8 cellular contexts compared by ENCODE assay signal in the genomic region with DNA sequence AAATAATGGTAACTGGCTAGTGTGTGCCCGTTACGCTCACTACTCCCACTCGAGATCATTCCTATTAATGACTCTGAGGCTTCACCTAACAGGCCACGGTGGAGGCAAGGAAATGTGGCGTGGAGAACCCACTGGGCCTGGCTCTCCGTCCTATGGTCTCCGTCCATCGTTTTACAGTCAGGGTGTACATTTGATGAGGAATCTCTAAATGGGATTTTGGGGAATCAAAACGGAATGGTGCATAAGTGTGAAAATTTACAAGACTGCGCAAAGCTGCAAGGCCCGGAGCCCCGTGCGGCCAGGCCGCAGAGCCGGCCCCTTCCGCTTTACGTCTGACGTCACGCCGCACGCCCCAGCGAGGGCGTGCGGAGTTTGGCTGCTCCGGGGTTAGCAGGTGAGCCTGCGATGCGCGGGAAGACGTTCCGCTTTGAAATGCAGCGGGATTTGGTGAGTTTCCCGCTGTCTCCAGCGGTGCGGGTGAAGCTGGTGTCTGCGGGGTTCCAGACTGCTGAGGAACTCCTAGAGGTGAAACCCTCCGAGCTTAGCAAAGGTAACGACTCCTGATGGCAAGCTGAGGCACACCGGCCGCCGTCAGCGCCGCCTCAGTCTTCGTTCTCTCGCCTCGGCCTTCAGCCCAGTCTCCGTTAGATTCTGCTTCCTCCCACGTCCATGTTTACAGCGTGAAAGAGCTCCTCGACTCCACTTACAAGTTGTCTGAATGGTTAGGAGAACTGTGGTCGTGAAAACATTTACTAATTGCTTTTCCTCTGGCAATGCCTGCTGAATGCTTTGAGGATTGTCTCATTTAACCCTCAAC. TPM values are rescaled to one million over a fixed set of nuclear protein-coding genes. Genes with fewer than 3 reads are reported as not detected.
DNase-seq lines count a peak whose midpoint lies in the region; ATAC-seq and TF ChIP-seq lines count a peak whose summit lies in the region.

A gene (plus strand): TSS at position 364 of the 817 bp plus-strand sequence. CDS start 42 bp downstream, at position 406.

- in situ Hi-C loops in Panc1 (cut with HindIII; ENCODE audit: low pct_unique_long_range_greater_than_20kb, low sequenced_read_pairs): no loop called here

- peak; percentile 36 for TF ChIP-seq EP300 in esophagus muscularis mucosa (IDR thresholded peaks at IDR 0.05)

- CTCF ChIA-PET in Panc1 (lab: Charles Lee): no interaction called here

- H3K27ac ChIP-seq in Panc1 (ENCODE audit: low read length) (peak within 1 kb of the TSS; percentile 91), esophagus muscularis mucosa (replicated peaks in 1 of 4) (peak within 1 kb of the TSS; percentile 82 to 86 (median 84)), muscle layer of duodenum (ENCODE audit: low read length) (peak within 1 kb of the TSS; percentile 86)

- 46% methylated on average over 10 of the region's 50 CpGs for WGBS in esophagus muscularis mucosa

- intact Hi-C loops in Panc1 (cut with micrococcal nuclease; ENCODE audit: unreplicated experiment) (no loop called here), esophagus muscularis mucosa (cut with DNase I) (loop anchor here (2.0 to 10.0 kb wide), 2 partner anchors 62 to 108 kb away; no protein-coding TSS in a partner anchor)

- TF ChIP-seq POLR2A in esophagus muscularis mucosa (IDR thresholded peaks at IDR 0.05; ENCODE audit: low read depth): peak; percentile 24

- ATAC-seq in GM21576 (IDR thresholded peaks at IDR 0.05; ENCODE audit: unreplicated experiment): peak; percentile 94
- peak; percentile 100 for ATAC-seq in Panc1

- TF ChIP-seq CTCF in Panc1 (IDR thresholded peaks at IDR 0.05) (no peak), esophagus muscularis mucosa (IDR thresholded peaks at IDR 0.05) (no peak)

- H3K4me3 ChIP-seq in Jurkat, Clone E6-1 (ENCODE audit: low read length): peak within 1 kb of the TSS; percentile 77
- H3K4me3 ChIP-seq in Panc1 (ENCODE audit: low read depth in 2 of 2, low read length in 2 of 2) (peak within 1 kb of the TSS; percentile 68 to 88), esophagus muscularis mucosa (peak within 1 kb of the TSS; percentile 65 to 75 (median 72)), muscle layer of duodenum (ENCODE audit: low read depth in 1 of 2, low read length in 2 of 2) (peak within 1 kb of the TSS; percentile 78 to 92)

- DNase-seq in DMS53 (lab: John Stamatoyannopoulos, UW): peak; percentile 91
- DNase-seq in Jurkat, Clone E6-1 (ENCODE audit: low read depth, low spot score): peak; percentile 90
- DNase-seq in Panc1 (ENCODE audit: low read depth, low spot score): peak; percentile 48
- DNase-seq in activated T-cell treated with anti-CD3 and anti-CD28 coated beads, Interleukin-2, amount 50 U/mL, for 48 hours: peak; percentile 90 to 93
- peak; percentile 93 for DNase-seq in esophagus muscularis mucosa (ENCODE audit: extremely low spot score)
- peak; percentile 68 for DNase-seq in stimulated activated CD8-positive, alpha-beta memory T cell treated with anti-CD3 and anti-CD28 coated beads, Interleukin-7, amount 100 ng/mL, for 24 hours (ENCODE audit: low read depth)

- POLR2A ChIA-PET in Panc1 (lab: Charles Lee): interaction anchor here (0.6 to 1.2 kb wide), 4 partner anchors 33 to 174 kb away, joined by 3 to 6 read pairs (median 4); no protein-coding TSS in a partner anchor

- H3K36me3 ChIP-seq in Panc1 (ENCODE audit: control insufficient read depth, insufficient read depth, low read length) (peaks cover 6% of the 10 kb centered on the region), esophagus muscularis mucosa (peaks cover 0 to 21% (median 4%) of the 10 kb centered on the region in 4 donors), muscle layer of duodenum (ENCODE audit: control insufficient read depth in 1 of 2, insufficient read depth in 2 of 2, low read length in 2 of 2) (peaks cover 0 to 3% of the 10 kb centered on the region in 2 donors)

- TSS peak; percentile 91 for BruUV-seq in Panc1 (replicated peaks; lab: Mats Ljungman, UMichigan)

- H3K9me3 ChIP-seq in Panc1 (ENCODE audit: control insufficient read depth, insufficient read depth, low read depth, low read length) (no peaks in the 10 kb centered on the region), esophagus muscularis mucosa (no peaks in the 10 kb centered on the region), muscle layer of duodenum (ENCODE audit: control insufficient read depth in 1 of 2, low read length in 2 of 2) (no peaks in the 10 kb centered on the region)

- H3K27me3 ChIP-seq in Panc1 (ENCODE audit: control insufficient read depth, insufficient read depth, low read length) (no peaks in the 10 kb centered on the region), esophagus muscularis mucosa (no peaks in the 10 kb centered on the region), muscle layer of duodenum (ENCODE audit: low read depth, low read length) (no peaks in the 10 kb centered on the region)

- peaks cover 3% of the 10 kb centered on the region for H3K4me1 ChIP-seq in Panc1 (ENCODE audit: control insufficient read depth, insufficient read depth, low read length)
- peaks cover 13 to 22% (median 15%) of the 10 kb centered on the region in 4 donors for H3K4me1 ChIP-seq in esophagus muscularis mucosa
- peaks cover 6 to 12% of the 10 kb centered on the region in 2 donors for H3K4me1 ChIP-seq in muscle layer of duodenum (ENCODE audit: control insufficient read depth in 1 of 2, insufficient read depth in 2 of 2, low read length in 2 of 2)

RNA-seq across cellular contexts. Expression of the gene that starts here (rescaled TPM):
- 103 TPM for polyA plus RNA-seq in Jurkat, Clone E6-1 (2012; ENCODE audit: insufficient read depth, insufficient read length)
- total RNA-seq in Panc1 (2021; ENCODE audit: unreplicated experiment) (19.9 TPM), esophagus muscularis mucosa (10 to 100 TPM; 20.1 to 27.0 (median 21.4) TPM)
- polyA plus RNA-seq in Panc1 (2012; ENCODE audit: insufficient read length): 10.5 TPM

Comparison
In these comparisons a context has a peak if more than half of its experiments do, and no peak if none do; other contexts are left out.
1. Peak in every context shown above with its lines: DNase-seq, ATAC-seq, H3K4me3 ChIP-seq and H3K27ac ChIP-seq.